1 cellular context compared by ENCODE assay signal in genomic region chr16:66695935-66696668, GRCh38.
TF ChIP-seq lines count a peak whose summit lies in the region.

No MANE protein-coding gene starts in this region.

TF ChIP-seq in K562, 482 proteins besides CTCF, POLR2A, EP300 and RAD21 (continued from another document and continues in another):
- TF ChIP-seq, protein P1, sequence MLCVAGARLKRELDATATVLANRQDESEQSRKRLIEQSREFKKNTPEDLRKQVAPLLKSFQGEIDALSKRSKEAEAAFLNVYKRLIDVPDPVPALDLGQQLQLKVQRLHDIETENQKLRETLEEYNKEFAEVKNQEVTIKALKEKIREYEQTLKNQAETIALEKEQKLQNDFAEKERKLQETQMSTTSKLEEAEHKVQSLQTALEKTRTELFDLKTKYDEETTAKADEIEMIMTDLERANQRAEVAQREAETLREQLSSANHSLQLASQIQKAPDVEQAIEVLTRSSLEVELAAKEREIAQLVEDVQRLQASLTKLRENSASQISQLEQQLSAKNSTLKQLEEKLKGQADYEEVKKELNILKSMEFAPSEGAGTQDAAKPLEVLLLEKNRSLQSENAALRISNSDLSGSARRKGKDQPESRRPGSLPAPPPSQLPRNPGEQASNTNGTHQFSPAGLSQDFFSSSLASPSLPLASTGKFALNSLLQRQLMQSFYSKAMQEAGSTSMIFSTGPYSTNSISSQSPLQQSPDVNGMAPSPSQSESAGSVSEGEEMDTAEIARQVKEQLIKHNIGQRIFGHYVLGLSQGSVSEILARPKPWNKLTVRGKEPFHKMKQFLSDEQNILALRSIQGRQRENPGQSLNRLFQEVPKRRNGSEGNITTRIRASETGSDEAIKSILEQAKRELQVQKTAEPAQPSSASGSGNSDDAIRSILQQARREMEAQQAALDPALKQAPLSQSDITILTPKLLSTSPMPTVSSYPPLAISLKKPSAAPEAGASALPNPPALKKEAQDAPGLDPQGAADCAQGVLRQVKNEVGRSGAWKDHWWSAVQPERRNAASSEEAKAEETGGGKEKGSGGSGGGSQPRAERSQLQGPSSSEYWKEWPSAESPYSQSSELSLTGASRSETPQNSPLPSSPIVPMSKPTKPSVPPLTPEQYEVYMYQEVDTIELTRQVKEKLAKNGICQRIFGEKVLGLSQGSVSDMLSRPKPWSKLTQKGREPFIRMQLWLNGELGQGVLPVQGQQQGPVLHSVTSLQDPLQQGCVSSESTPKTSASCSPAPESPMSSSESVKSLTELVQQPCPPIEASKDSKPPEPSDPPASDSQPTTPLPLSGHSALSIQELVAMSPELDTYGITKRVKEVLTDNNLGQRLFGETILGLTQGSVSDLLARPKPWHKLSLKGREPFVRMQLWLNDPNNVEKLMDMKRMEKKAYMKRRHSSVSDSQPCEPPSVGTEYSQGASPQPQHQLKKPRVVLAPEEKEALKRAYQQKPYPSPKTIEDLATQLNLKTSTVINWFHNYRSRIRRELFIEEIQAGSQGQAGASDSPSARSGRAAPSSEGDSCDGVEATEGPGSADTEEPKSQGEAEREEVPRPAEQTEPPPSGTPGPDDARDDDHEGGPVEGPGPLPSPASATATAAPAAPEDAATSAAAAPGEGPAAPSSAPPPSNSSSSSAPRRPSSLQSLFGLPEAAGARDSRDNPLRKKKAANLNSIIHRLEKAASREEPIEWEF (CRISPR knock-in tag; IDR thresholded peaks at IDR 0.05), result no peak
- TF ChIP-seq STAG1 (CRISPR knock-in tag; IDR thresholded peaks at IDR 0.05; ENCODE audit: borderline replicate concordance) (no peak), HDAC6 (IDR thresholded peaks at IDR 0.05; ENCODE audit: low read depth, low read length) (no peak), SMAD3 (CRISPR knock-in tag; conservative IDR thresholded peaks at IDR 0.05) (no peak), ZNF347 (CRISPR knock-in tag; IDR thresholded peaks at IDR 0.05; ENCODE audit: low read depth) (no peak), FOSL1 (tag; conservative IDR thresholded peaks at IDR 0.05) (no peak), NBN (IDR thresholded peaks at IDR 0.05; ENCODE audit: low read depth) (no peak), HLTF (IDR thresholded peaks at IDR 0.05) (no peak), ZNF263 (CRISPR knock-in tag; IDR thresholded peaks at IDR 0.05; ENCODE audit: borderline replicate concordance) (peak; percentile 39; the same call in 1 of the 2 replicates), POLR2G (IDR thresholded peaks at IDR 0.05; ENCODE audit: low read depth, low read length) (no peak; the same call in 1 of the 2 replicates), ZNF583 (CRISPR knock-in tag; IDR thresholded peaks at IDR 0.05) (0 out of 2 replicates have a peak, but pooled peaks have one; percentile 18), KDM5B (IDR thresholded peaks at IDR 0.05; ENCODE audit: insufficient replicate concordance, low read depth, low read length) (no peak), CBX5 (IDR thresholded peaks at IDR 0.05; ENCODE audit: borderline replicate concordance, low read depth) (no peak), ZBTB17 (CRISPR knock-in tag; IDR thresholded peaks at IDR 0.05) (peak; percentile 72; the same call in 1 of the 2 replicates), HNRNPLL (IDR thresholded peaks at IDR 0.05; ENCODE audit: low read depth, low read length, poor library complexity, severe bottlenecking) (peak; percentile 34), SAP30 (IDR thresholded peaks at IDR 0.05; ENCODE audit: borderline replicate concordance, insufficient read depth, low read depth, low read length, poor library complexity, severe bottlenecking) (peak; percentile 39), CHD2 (IDR thresholded peaks at IDR 0.05; ENCODE audit: low read depth, low read length) (no peak), FOXO4 (CRISPR knock-in tag; IDR thresholded peaks at IDR 0.05) (no peak), FIP1L1 (IDR thresholded peaks at IDR 0.05; ENCODE audit: low read depth, low read length, poor library complexity, severe bottlenecking) (peak; percentile 23), GTF3C2 (IDR thresholded peaks at IDR 0.05; ENCODE audit: borderline replicate concordance, extremely low read depth, insufficient read length) (no peak), SRSF3 (IDR thresholded peaks at IDR 0.05; ENCODE audit: insufficient read depth, low read length) (no peak), YY1 (IDR thresholded peaks at IDR 0.05; ENCODE audit: borderline replicate concordance in 1 of 3, control insufficient read depth in 1 of 3, extremely low read depth in 1 of 3, insufficient read depth in 3 of 3, insufficient read length in 1 of 3, insufficient replicate concordance in 2 of 3, low read depth in 1 of 3, low read length in 2 of 3) (no peak), ESRRA (IDR thresholded peaks at IDR 0.05; ENCODE audit: borderline replicate concordance, low read depth) (peak; percentile 35; the same call in 1 of the 2 replicates), KLF10 (CRISPR knock-in tag; IDR thresholded peaks at IDR 0.05) (no peak), ZNF407 (IDR thresholded peaks at IDR 0.05; ENCODE audit: low read depth) (no peak), MYBL2 (IDR thresholded peaks at IDR 0.05; ENCODE audit: low read depth) (no peak), MYBL2 (CRISPR knock-in tag; IDR thresholded peaks at IDR 0.05; ENCODE audit: borderline replicate concordance) (no peak), POLR2AphosphoS2 (IDR thresholded peaks at IDR 0.05; ENCODE audit: low read length) (no peak), ZBTB1 (CRISPR knock-in tag; IDR thresholded peaks at IDR 0.05; ENCODE audit: borderline replicate concordance, low read depth) (peak; percentile 15; the same call in 1 of the 2 replicates)
- TF ChIP-seq, protein P2, sequence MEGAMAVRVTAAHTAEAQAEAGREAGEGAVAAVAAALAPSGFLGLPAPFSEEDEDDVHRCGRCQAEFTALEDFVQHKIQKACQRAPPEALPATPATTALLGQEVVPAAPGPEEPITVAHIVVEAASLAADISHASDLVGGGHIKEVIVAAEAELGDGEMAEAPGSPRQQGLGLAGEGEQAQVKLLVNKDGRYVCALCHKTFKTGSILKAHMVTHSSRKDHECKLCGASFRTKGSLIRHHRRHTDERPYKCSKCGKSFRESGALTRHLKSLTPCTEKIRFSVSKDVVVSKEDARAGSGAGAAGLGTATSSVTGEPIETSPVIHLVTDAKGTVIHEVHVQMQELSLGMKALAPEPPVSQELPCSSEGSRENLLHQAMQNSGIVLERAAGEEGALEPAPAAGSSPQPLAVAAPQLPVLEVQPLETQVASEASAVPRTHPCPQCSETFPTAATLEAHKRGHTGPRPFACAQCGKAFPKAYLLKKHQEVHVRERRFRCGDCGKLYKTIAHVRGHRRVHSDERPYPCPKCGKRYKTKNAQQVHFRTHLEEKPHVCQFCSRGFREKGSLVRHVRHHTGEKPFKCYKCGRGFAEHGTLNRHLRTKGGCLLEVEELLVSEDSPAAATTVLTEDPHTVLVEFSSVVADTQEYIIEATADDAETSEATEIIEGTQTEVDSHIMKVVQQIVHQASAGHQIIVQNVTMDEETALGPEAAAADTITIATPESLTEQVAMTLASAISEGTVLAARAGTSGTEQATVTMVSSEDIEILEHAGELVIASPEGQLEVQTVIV (CRISPR knock-in tag; IDR thresholded peaks at IDR 0.05; ENCODE audit: borderline replicate concordance), result no peak
- TF ChIP-seq, protein P3, sequence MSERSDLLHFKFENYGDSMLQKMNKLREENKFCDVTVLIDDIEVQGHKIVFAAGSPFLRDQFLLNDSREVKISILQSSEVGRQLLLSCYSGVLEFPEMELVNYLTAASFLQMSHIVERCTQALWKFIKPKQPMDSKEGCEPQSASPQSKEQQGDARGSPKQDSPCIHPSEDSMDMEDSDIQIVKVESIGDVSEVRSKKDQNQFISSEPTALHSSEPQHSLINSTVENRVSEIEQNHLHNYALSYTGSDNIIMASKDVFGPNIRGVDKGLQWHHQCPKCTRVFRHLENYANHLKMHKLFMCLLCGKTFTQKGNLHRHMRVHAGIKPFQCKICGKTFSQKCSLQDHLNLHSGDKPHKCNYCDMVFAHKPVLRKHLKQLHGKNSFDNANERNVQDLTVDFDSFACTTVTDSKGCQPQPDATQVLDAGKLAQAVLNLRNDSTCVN (CRISPR knock-in tag; IDR thresholded peaks at IDR 0.05), result no peak
- TF ChIP-seq, protein P4, sequence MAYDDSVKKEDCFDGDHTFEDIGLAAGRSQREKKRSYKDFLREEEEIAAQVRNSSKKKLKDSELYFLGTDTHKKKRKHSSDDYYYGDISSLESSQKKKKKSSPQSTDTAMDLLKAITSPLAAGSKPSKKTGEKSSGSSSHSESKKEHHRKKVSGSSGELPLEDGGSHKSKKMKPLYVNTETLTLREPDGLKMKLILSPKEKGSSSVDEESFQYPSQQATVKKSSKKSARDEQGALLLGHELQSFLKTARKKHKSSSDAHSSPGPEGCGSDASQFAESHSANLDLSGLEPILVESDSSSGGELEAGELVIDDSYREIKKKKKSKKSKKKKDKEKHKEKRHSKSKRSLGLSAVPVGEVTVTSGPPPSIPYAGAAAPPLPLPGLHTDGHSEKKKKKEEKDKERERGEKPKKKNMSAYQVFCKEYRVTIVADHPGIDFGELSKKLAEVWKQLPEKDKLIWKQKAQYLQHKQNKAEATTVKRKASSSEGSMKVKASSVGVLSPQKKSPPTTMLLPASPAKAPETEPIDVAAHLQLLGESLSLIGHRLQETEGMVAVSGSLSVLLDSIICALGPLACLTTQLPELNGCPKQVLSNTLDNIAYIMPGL (CRISPR knock-in tag; IDR thresholded peaks at IDR 0.05), result no peak
